1 cellular context compared by ENCODE assay signal in the genomic region with DNA sequence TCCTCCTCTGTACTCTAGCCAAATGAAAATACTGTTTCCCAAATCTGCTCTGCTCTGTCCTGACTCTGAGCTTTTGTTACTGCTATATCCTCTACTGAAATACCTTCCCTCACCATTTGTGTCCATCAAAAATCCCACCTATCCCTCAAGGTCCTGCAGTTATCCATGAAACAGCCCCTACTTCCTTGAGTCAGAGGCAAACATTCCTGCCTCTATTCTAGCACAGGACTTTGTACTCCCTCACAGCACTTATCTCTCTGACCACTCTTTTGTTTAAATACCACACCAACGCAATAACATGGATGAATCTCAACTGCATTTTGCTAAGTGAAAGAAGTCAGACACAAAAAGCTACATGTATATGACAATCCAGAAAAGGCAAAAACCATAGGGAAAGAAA.
TF ChIP-seq lines count a peak whose summit lies in the region.

No MANE protein-coding gene starts in this region.

TF ChIP-seq in HepG2, 621 proteins besides CTCF, POLR2A, EP300 and RAD21 (continued from another document):
- TF ChIP-seq DZIP1 (CRISPR knock-in tag; IDR thresholded peaks at IDR 0.05), result no peak
- TF ChIP-seq, protein P1, sequence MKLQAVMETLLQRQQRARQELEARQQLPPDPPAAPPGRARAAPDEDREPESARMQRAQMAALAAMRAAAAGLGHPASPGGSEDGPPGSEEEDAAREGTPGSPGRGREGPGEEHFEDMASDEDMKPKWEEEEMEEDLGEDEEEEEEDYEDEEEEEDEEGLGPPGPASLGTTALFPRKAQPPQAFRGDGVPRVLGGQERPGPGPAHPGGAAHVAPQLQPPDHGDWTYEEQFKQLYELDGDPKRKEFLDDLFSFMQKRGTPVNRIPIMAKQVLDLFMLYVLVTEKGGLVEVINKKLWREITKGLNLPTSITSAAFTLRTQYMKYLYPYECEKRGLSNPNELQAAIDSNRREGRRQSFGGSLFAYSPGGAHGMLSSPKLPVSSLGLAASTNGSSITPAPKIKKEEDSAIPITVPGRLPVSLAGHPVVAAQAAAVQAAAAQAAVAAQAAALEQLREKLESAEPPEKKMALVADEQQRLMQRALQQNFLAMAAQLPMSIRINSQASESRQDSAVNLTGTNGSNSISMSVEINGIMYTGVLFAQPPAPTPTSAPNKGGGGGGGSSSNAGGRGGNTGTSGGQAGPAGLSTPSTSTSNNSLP (IDR thresholded peaks at IDR 0.05; ENCODE audit: low read depth, low read length), result 0 out of 2 replicates have a peak, but pooled peaks have one; percentile 12
